In genomic region chr15:100111103-100112060, GRCh38 we compare ENCODE assay signal across 8 cellular contexts.
DNase-seq lines count a peak whose midpoint lies in the region; ATAC-seq lines count a peak whose summit lies in the region.

No MANE protein-coding gene starts in this region.

- peak overlapping the region; percentile 63 for H3K4me3 Mint-ChIP-seq in activated T-helper 17 cell treated with anti-CD3 and anti-CD28 coated beads, Interleukin-2, amount 50 U/mL, for 72 hours

- H3K4me1 Mint-ChIP-seq in activated T-helper 17 cell treated with anti-CD3 and anti-CD28 coated beads, Interleukin-2, amount 50 U/mL, for 72 hours: peaks cover 18% of the 10 kb centered on the region

- H3K27me3 Mint-ChIP-seq in activated T-helper 17 cell treated with anti-CD3 and anti-CD28 coated beads, Interleukin-2, amount 50 U/mL, for 72 hours: no peaks in the 10 kb centered on the region

- DNase-seq in Caki2 (ENCODE audit: low read depth) (peak; percentile 2), NCI-H146 treated with DMSO at 0.1 percent for 48 hours (lab: John Stamatoyannopoulos, UW; ENCODE audit: unreplicated experiment) (peak; percentile 55), islet precursor cell (peak; percentile 77), NCI-H1694 treated with DMSO at 0.1 percent for 48 hours (lab: John Stamatoyannopoulos, UW) (no peak)
- peak; percentile 27 to 34 for DNase-seq in stimulated activated CD4-positive, alpha-beta T cell treated with anti-CD3 and anti-CD28 coated beads, Interleukin-4, amount 100 ng/mL, for 48 hours (ENCODE audit: low read depth in 2 of 2)

- no peaks in the 10 kb centered on the region for H3K9me3 Mint-ChIP-seq in activated T-helper 17 cell treated with anti-CD3 and anti-CD28 coated beads, Interleukin-2, amount 50 U/mL, for 72 hours

- in situ Hi-C loops in Caki2 (cut with HindIII; ENCODE audit: low pct_unique_long_range_greater_than_20kb, low sequenced_read_pairs): no loop called here

- peak; percentile 86 for ATAC-seq in activated T-helper 17 cell treated with anti-CD3 and anti-CD28 coated beads, Interleukin-2, amount 50 U/mL, for 72 hours (replicated peaks)
- ATAC-seq in HG03139 (IDR thresholded peaks at IDR 0.05; ENCODE audit: unreplicated experiment) (no peak), GM21529 (IDR thresholded peaks at IDR 0.05; ENCODE audit: unreplicated experiment) (no peak)

- H3K36me3 Mint-ChIP-seq in activated T-helper 17 cell treated with anti-CD3 and anti-CD28 coated beads, Interleukin-2, amount 50 U/mL, for 72 hours (ENCODE audit: low read depth): no peaks in the 10 kb centered on the region

- H3K27ac Mint-ChIP-seq in activated T-helper 17 cell treated with anti-CD3 and anti-CD28 coated beads, Interleukin-2, amount 50 U/mL, for 72 hours: peak overlapping the region; percentile 85
